In genomic region chr1:52559875-52560274, GRCh38 we compare ENCODE assay signal across 32 cellular contexts.
"Had no signal": no experiment of that assay in that cellular context is flagged by ENCODE, and none has a peak within 500 bp of the region (broad histone marks: within the 10 kb centered on the region; RNA-seq: fewer than 3 reads in every experiment).

No MANE protein-coding gene starts in this region.

- ATAC-seq: activated CD4-positive, alpha-beta T cell treated with anti-CD3 and anti-CD28 coated beads for 36 hours; activated naive CD8-positive, alpha-beta T cell treated with anti-CD3 and anti-CD28 coated beads, Interleukin-2, amount 50 U/mL, for 24 hours; activated T-cell treated with anti-CD3 and anti-CD28 coated beads, Interleukin-2, amount 50 U/mL, for 4 hours; activated T-helper 17 cell treated with anti-CD3 and anti-CD28 coated beads, Interleukin-2, amount 50 U/mL, for 72 hours; body of pancreas; effector memory CD8-positive, alpha-beta T cell; foreskin keratinocyte; gastrocnemius medialis; heart left ventricle had no signal

- H3K27me3 ChIP-seq: adrenal gland, body of pancreas, foreskin keratinocyte, gastrocnemius medialis had no signal

- H3K36me3 Mint-ChIP-seq: activated naive CD8-positive, alpha-beta T cell treated with anti-CD3 and anti-CD28 coated beads for 36 hours had no signal

- H3K9me3 ChIP-seq: adrenal gland, body of pancreas, esophagus muscularis mucosa, gastrocnemius medialis, heart left ventricle had no signal

- H3K4me3 ChIP-seq: adrenal gland, body of pancreas, esophagus muscularis mucosa, gastrocnemius medialis, heart left ventricle had no signal

- H3K36me3 ChIP-seq: adrenal gland, esophagus muscularis mucosa, gastrocnemius medialis, heart left ventricle had no signal

- H3K27ac Mint-ChIP-seq: activated CD4-positive, alpha-beta memory T cell treated with anti-CD3 and anti-CD28 coated beads, Interleukin-2, amount 10 ng/mL, durations not matched to agents 7 days and 5 days; activated CD4-positive, alpha-beta T cell treated with anti-CD3 and anti-CD28 coated beads for 36 hours; activated CD4-positive, alpha-beta T cell treated with anti-CD3 and anti-CD28 coated beads, Interleukin-2, amount 10 ng/mL, durations not matched to agents 24 days and 14 days; activated naive CD4-positive, alpha-beta T cell treated with anti-CD3 and anti-CD28 coated beads for 36 hours; activated naive CD4-positive, alpha-beta T cell treated with anti-CD3 and anti-CD28 coated beads, Interleukin-2, amount 50 U/mL, for 24 hours; activated naive CD8-positive, alpha-beta T cell treated with anti-CD3 and anti-CD28 coated beads for 36 hours; activated naive CD8-positive, alpha-beta T cell treated with anti-CD3 and anti-CD28 coated beads, Interleukin-2, amount 50 U/mL, for 24 hours; activated T-helper 17 cell treated with anti-CD3 and anti-CD28 coated beads, Interleukin-2, amount 50 U/mL, for 72 hours; effector memory CD8-positive, alpha-beta T cell; T-helper 2 cell treated with Interferon-gamma antibody and Interleukin-4, amounts not matched to agents 5 μg/mL and 100 μg/mL, for 36 hours had no signal

- H3K4me1 ChIP-seq: body of pancreas had no signal

- H3K9me3 Mint-ChIP-seq: activated CD4-positive, alpha-beta memory T cell treated with anti-CD3 and anti-CD28 coated beads, Interleukin-2, amount 10 ng/mL, durations not matched to agents 7 days and 5 days; activated CD4-positive, alpha-beta T cell treated with anti-CD3 and anti-CD28 coated beads, Interleukin-2, amount 10 ng/mL, durations not matched to agents 24 days and 14 days; activated naive CD4-positive, alpha-beta T cell treated with anti-CD3 and anti-CD28 coated beads for 36 hours; activated naive CD4-positive, alpha-beta T cell treated with anti-CD3 and anti-CD28 coated beads, Interleukin-2, amount 50 U/mL, for 24 hours; activated naive CD8-positive, alpha-beta T cell treated with anti-CD3 and anti-CD28 coated beads for 36 hours; activated naive CD8-positive, alpha-beta T cell treated with anti-CD3 and anti-CD28 coated beads, Interleukin-2, amount 50 U/mL, for 24 hours; activated T-cell treated with anti-CD3 and anti-CD28 coated beads, Interleukin-2, amount 50 U/mL, for 4 hours; activated T-helper 17 cell treated with anti-CD3 and anti-CD28 coated beads, Interleukin-2, amount 50 U/mL, for 72 hours; effector memory CD8-positive, alpha-beta T cell; T-helper 2 cell treated with Interferon-gamma antibody and Interleukin-4, amounts not matched to agents 5 μg/mL and 100 μg/mL, for 36 hours had no signal

- H3K4me3 Mint-ChIP-seq: activated CD4-positive, alpha-beta memory T cell treated with anti-CD3 and anti-CD28 coated beads, Interleukin-2, amount 10 ng/mL, durations not matched to agents 7 days and 5 days; activated CD4-positive, alpha-beta T cell treated with anti-CD3 and anti-CD28 coated beads for 36 hours; activated CD4-positive, alpha-beta T cell treated with anti-CD3 and anti-CD28 coated beads, Interleukin-2, amount 10 ng/mL, durations not matched to agents 24 days and 14 days; activated naive CD4-positive, alpha-beta T cell treated with anti-CD3 and anti-CD28 coated beads for 36 hours; activated naive CD4-positive, alpha-beta T cell treated with anti-CD3 and anti-CD28 coated beads, Interleukin-2, amount 50 U/mL, for 24 hours; activated naive CD8-positive, alpha-beta T cell treated with anti-CD3 and anti-CD28 coated beads for 36 hours; activated naive CD8-positive, alpha-beta T cell treated with anti-CD3 and anti-CD28 coated beads, Interleukin-2, amount 50 U/mL, for 24 hours; activated T-cell treated with anti-CD3 and anti-CD28 coated beads, Interleukin-2, amount 50 U/mL, for 4 hours; activated T-helper 17 cell treated with anti-CD3 and anti-CD28 coated beads, Interleukin-2, amount 50 U/mL, for 72 hours; effector memory CD8-positive, alpha-beta T cell; T-helper 2 cell treated with Interferon-gamma antibody and Interleukin-4, amounts not matched to agents 5 μg/mL and 100 μg/mL, for 36 hours had no signal

- H3K27ac ChIP-seq: adrenal gland, body of pancreas, esophagus muscularis mucosa, foreskin keratinocyte, gastrocnemius medialis, heart left ventricle had no signal

- H3K27me3 Mint-ChIP-seq: activated CD4-positive, alpha-beta T cell treated with anti-CD3 and anti-CD28 coated beads for 36 hours; activated naive CD4-positive, alpha-beta T cell treated with anti-CD3 and anti-CD28 coated beads, Interleukin-2, amount 50 U/mL, for 24 hours; activated naive CD8-positive, alpha-beta T cell treated with anti-CD3 and anti-CD28 coated beads for 36 hours; activated naive CD8-positive, alpha-beta T cell treated with anti-CD3 and anti-CD28 coated beads, Interleukin-2, amount 50 U/mL, for 24 hours; activated T-helper 17 cell treated with anti-CD3 and anti-CD28 coated beads, Interleukin-2, amount 50 U/mL, for 72 hours; effector memory CD8-positive, alpha-beta T cell had no signal

- DNase-seq: activated CD4-positive, alpha-beta memory T cell treated with anti-CD3 and anti-CD28 coated beads, Interleukin-2, amount 10 ng/mL, durations not matched to agents 7 days and 5 days; activated CD4-positive, alpha-beta T cell treated with anti-CD3 and anti-CD28 coated beads for 36 hours; activated CD4-positive, alpha-beta T cell treated with anti-CD3 and anti-CD28 coated beads, Interleukin-2, amount 10 ng/mL, durations not matched to agents 24 days and 14 days; activated CD4-positive, CD25-positive, alpha-beta regulatory T cell; activated CD4-positive, CD25-positive, alpha-beta regulatory T cell treated with anti-CD3 and anti-CD28 coated beads, Interleukin-2, amount 50 U/mL, for 72 hours; activated CD8-positive, alpha-beta memory T cell treated with anti-CD3 and anti-CD28 coated beads for 24 hours; activated effector memory CD4-positive, alpha-beta T cell treated with Interleukin-2 at 50 U/mL for 16 hours; activated gamma-delta T cell treated with Interleukin-2 at 50 U/mL for 16 hours; activated naive CD4-positive, alpha-beta T cell treated with anti-CD3 and anti-CD28 coated beads for 36 hours; activated naive CD8-positive, alpha-beta T cell treated with anti-CD3 and anti-CD28 coated beads for 36 hours; activated naive CD8-positive, alpha-beta T cell treated with anti-CD3 and anti-CD28 coated beads, Interleukin-2, amount 50 U/mL, for 24 hours; activated T-cell treated with anti-CD3 and anti-CD28 coated beads, Interleukin-2, amount 50 U/mL, for 4 hours; adrenal gland; amygdala; aorta; body of pancreas; caudate nucleus; cortex of kidney; dermis blood vessel endothelial cell; effector CD4-positive, alpha-beta T cell; effector memory CD8-positive, alpha-beta T cell; erythroblast; foreskin keratinocyte; gastrocnemius medialis; glutamatergic neuron; heart left ventricle; hypothalamus; T1000 had no signal

- H3K4me1 Mint-ChIP-seq: activated CD4-positive, alpha-beta memory T cell treated with anti-CD3 and anti-CD28 coated beads, Interleukin-2, amount 10 ng/mL, durations not matched to agents 7 days and 5 days; activated CD4-positive, alpha-beta T cell treated with anti-CD3 and anti-CD28 coated beads, Interleukin-2, amount 10 ng/mL, durations not matched to agents 24 days and 14 days; activated T-helper 17 cell treated with anti-CD3 and anti-CD28 coated beads, Interleukin-2, amount 50 U/mL, for 72 hours had no signal
